Comparison of ENCODE assay signal across 23 cellular contexts in genomic region chr13:47178090-47178950, GRCh38.
DNase-seq lines count a peak whose midpoint lies in the region; ATAC-seq and TF ChIP-seq lines count a peak whose summit lies in the region.
"Had no signal": no experiment of that assay in that cellular context is flagged by ENCODE, and none has a peak within 500 bp of the region (broad histone marks: within the 10 kb centered on the region; RNA-seq: fewer than 3 reads in every experiment).

No MANE protein-coding gene starts in this region.

- H3K9me3 ChIP-seq in PC-9 (ENCODE audit: insufficient read depth, low read depth), result no peaks in the 10 kb centered on the region
- H3K9me3 ChIP-seq in spleen, result no peaks in the 10 kb centered on the region
- H3K9me3 ChIP-seq: breast epithelium, thoracic aorta had no signal

- no peaks in the 10 kb centered on the region for H3F3A ChIP-seq in PC-9 (ENCODE audit: insufficient read depth, low read depth)

- no peak for ATAC-seq in GM18511 (IDR thresholded peaks at IDR 0.05; ENCODE audit: unreplicated experiment)
- ATAC-seq: activated CD8-positive, alpha-beta memory T cell treated with anti-CD3 and anti-CD28 coated beads, Interleukin-2, amount 10 ng/mL, durations not matched to agents 7 days and 5 days; stimulated activated naive CD8-positive, alpha-beta T cell treated with anti-CD3 and anti-CD28 coated beads, Interleukin-15, Interleukin-2, amounts not matched to agents 100 U/mL and 50 U/mL, for 24 hours had no signal

- H3K36me3 ChIP-seq in PC-9 (ENCODE audit: low read depth) (no peaks in the 10 kb centered on the region), spleen (no peaks in the 10 kb centered on the region)
- H3K36me3 ChIP-seq: breast epithelium, thoracic aorta had no signal

- H3K27ac ChIP-seq in coronary artery (no peak overlapping the region), PC-9 (no peak overlapping the region), spleen (no peak overlapping the region)
- H3K27ac ChIP-seq: breast epithelium, SK-N-MC, thoracic aorta had no signal

- H2AFZ ChIP-seq in PC-9, result no peak overlapping the region

- H3K4me1 ChIP-seq in PC-9 (replicated peaks; ENCODE audit: insufficient read depth) (no peaks in the 10 kb centered on the region), spleen (no peaks in the 10 kb centered on the region)
- H3K4me1 ChIP-seq: breast epithelium had no signal

- CTCF ChIA-PET in PC-9 (lab: Charles Lee), result no interaction called here

- H3K79me2 ChIP-seq in PC-9 (ENCODE audit: low read depth), result no peaks in the 10 kb centered on the region

- no peaks in the 10 kb centered on the region for H4K20me1 ChIP-seq in PC-9 (ENCODE audit: insufficient read depth)

- no peaks in the 10 kb centered on the region for H3K9me2 ChIP-seq in PC-9 (ENCODE audit: insufficient read depth)

- POLR2A ChIA-PET in PC-9 (lab: Charles Lee; ENCODE audit: unreplicated experiment), result no interaction called here

- in situ Hi-C loops in KBM-7 (cut with MboI; ENCODE audit: low pct_unique_long_range_greater_than_20kb, low sequenced_read_pairs), result no loop called here

- H3K4me2 ChIP-seq in PC-9, result no peak overlapping the region

- H3K4me3 ChIP-seq in epithelial cell of esophagus (ENCODE audit: low read length) (no peak overlapping the region), coronary artery (no peak overlapping the region), PC-9 (no peak overlapping the region), spleen (no peak overlapping the region)
- H3K4me3 ChIP-seq: breast epithelium, SK-N-MC, thoracic aorta had no signal

- intact Hi-C loops in PC-9 (cut with micrococcal nuclease; ENCODE audit: unreplicated experiment), result no loop called here
- intact Hi-C loops in spleen (cut with DNase I; ENCODE audit: low total_unique reads), result no loop called here

- DNase-seq in KBM-7 (peak; percentile 7), NCI-H460 (ENCODE audit: extremely low read depth, low read depth) (peak; percentile 9), SW480 (ENCODE audit: low spot score) (peak; percentile 24), epithelial cell of esophagus (ENCODE audit: low read depth) (peak; percentile 7), coronary artery (ENCODE audit: low spot score) (no peak), PC-9 (no peak), spleen (no peak)
- DNase-seq: activated B cell treated with CpG ODN at 0.5 μM for 24 hours; activated CD8-positive, alpha-beta memory T cell treated with anti-CD3 and anti-CD28 coated beads, Interleukin-2, amount 10 ng/mL, durations not matched to agents 7 days and 5 days; activated naive CD4-positive, alpha-beta T cell treated with Interleukin-2 at 50 U/mL for 16 hours; amniotic stem cell; glutamatergic neuron; GOT3; kidney; NCI-H1417 treated with DMSO at 0.1 percent for 48 hours; NCI-H2081; NCI-H446; RPMI8226; stimulated activated naive CD8-positive, alpha-beta T cell treated with anti-CD3 and anti-CD28 coated beads, Interleukin-15, Interleukin-2, amounts not matched to agents 100 U/mL and 50 U/mL, for 24 hours had no signal

- TF ChIP-seq CTCF in epithelial cell of esophagus (IDR thresholded peaks at IDR 0.05; ENCODE audit: insufficient read depth, low read depth, low read length, missing control alignments) (no peak), coronary artery (IDR thresholded peaks at IDR 0.05) (no peak), PC-9 (conservative IDR thresholded peaks at IDR 0.05) (no peak), spleen (IDR thresholded peaks at IDR 0.05 in 8 of 11, conservative IDR thresholded peaks at IDR 0.05 in 3 of 11) (no peak)

- 68 to 93% (median 76%) methylated on average over 5 of the region's 5 CpGs for WGBS in spleen, 5 donors

- TF ChIP-seq POLR2A in spleen (IDR thresholded peaks at IDR 0.05), result no peak

- no TSS peak for BruUV-seq in PC-9 (replicated peaks; lab: Mats Ljungman, UMichigan)

- H3K27me3 ChIP-seq in PC-9 (ENCODE audit: insufficient read depth, low read depth) (no peaks in the 10 kb centered on the region), spleen (replicated peaks in 1 of 7) (no peaks in the 10 kb centered on the region)
- H3K27me3 ChIP-seq: breast epithelium had no signal

Comparison
In these comparisons a context has a peak if more than half of its experiments do, and no peak if none do; other contexts are left out.
1. DNase-seq: peak in KBM-7 (single experiment), NCI-H460 (single experiment), SW480 (single experiment) and epithelial cell of esophagus (single experiment); none in coronary artery (single experiment), PC-9 (0 of 2) and spleen (single experiment).